12 cellular contexts compared by ENCODE assay signal in the genomic region with DNA sequence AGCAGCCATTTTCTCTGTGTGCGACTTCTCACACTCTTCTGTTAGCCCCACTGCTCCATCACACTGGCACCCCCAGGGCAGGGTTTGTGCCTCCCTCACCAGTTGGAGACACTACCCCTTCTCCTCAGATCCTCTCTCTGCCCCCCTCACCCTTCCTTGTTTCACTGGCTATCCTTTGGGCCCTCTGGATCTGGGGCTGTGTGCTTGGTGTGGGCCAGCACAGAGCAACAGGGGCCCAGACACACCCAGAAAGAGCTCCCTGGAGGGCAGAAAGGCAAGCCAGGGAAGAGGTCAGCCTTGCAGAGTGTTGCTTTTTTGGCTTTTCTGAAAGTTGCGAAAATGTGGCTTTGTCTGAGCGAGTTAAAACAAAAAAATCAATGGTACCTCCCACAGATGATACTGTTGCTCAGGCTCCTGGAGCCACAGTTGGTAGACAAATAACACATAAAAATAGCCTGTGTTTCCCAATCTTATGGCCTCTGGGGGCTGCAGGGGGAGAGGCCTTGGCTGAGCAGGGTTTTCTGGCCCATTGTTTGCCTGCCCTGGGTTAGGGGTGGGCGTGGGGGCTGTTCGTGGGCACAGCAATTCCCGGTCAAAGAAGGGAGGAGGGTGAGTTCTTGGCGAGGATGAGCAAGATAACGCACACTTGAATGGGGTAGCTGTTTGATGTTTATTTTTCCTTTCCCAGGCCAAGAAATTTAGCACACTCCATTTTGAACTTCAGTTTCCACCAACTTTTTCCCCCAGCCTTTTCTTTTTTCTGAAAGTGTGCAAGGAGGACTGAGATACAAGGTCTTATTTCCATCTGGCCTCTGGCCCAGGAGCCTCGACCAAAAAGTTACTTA.
DNase-seq lines count a peak whose midpoint lies in the region; ATAC-seq and TF ChIP-seq lines count a peak whose summit lies in the region.
"Had no signal": no experiment of that assay in that cellular context is flagged by ENCODE, and none has a peak within 500 bp of the region (broad histone marks: within the 10 kb centered on the region; RNA-seq: fewer than 3 reads in every experiment).

No MANE protein-coding gene starts in this region.

- H3K9me3 ChIP-seq in lung (ENCODE audit: control insufficient read depth in 2 of 2, insufficient read depth in 1 of 2, low read length in 1 of 2), result no peaks in the 10 kb centered on the region
- H3K9me3 ChIP-seq: neutrophil had no signal

- no peak for TF ChIP-seq CTCF in cardiac fibroblast (IDR thresholded peaks at IDR 0.05; ENCODE audit: low read depth, low read length)
- no peak for TF ChIP-seq CTCF in lung (IDR thresholded peaks at IDR 0.05; ENCODE audit: control extremely low read depth, extremely low read depth)

- no peaks in the 10 kb centered on the region for H3K36me3 ChIP-seq in lung (ENCODE audit: control insufficient read depth in 2 of 2, insufficient read depth in 2 of 2, low read length in 2 of 2)
- H3K36me3 ChIP-seq: neutrophil had no signal

- no peak overlapping the region for H3K4me3 ChIP-seq in cardiac fibroblast (replicated peaks in 1 of 2; ENCODE audit: low read depth in 2 of 2, low read length in 2 of 2)
- H3K4me3 ChIP-seq in lung, result no peak overlapping the region

- peak overlapping the region; percentile 62 to 78 for H3K27ac ChIP-seq in lung (ENCODE audit: low read depth in 1 of 2, low read length in 1 of 2)
- H3K27ac ChIP-seq in temporal lobe (ENCODE audit: low read depth, low read length), result peak overlapping the region; percentile 22
- H3K27ac ChIP-seq: epithelial cell of prostate, neutrophil had no signal

- peak; percentile 43 for DNase-seq in KG1 (lab: John Stamatoyannopoulos, UW)
- DNase-seq in cardiac fibroblast (ENCODE audit: low read depth in 2 of 2), result peak; percentile 81 to 98
- DNase-seq in lung (ENCODE audit: low spot score), result peak; percentile 42
- no peak for DNase-seq in OCI-M1 (lab: John Stamatoyannopoulos, UW)
- no peak for DNase-seq in dermis blood vessel endothelial cell
- no peak for DNase-seq in activated gamma-delta T cell treated with Interleukin-2 at 50 U/mL for 16 hours

- WGBS in lung, 2 donors, result 24 to 39% methylated on average over 9 of the region's 9 CpGs

- peak; percentile 54 for ATAC-seq in lung (ENCODE audit: insufficient read depth, low FRiP score)
- no peak for ATAC-seq in HG02884 (IDR thresholded peaks at IDR 0.05; ENCODE audit: unreplicated experiment)
- ATAC-seq: activated T-helper 17 cell treated with anti-CD3 and anti-CD28 coated beads, Interleukin-2, amount 50 U/mL, for 72 hours; stimulated activated memory B cell treated with anti-CD40 and anti-IgM and Interleukin-4, amounts not matched to agents 10 μg/mL and 1 μg/mL and 100 μg/mL, for 72 hours had no signal

- no peaks in the 10 kb centered on the region for H3K27me3 ChIP-seq in lung (ENCODE audit: control insufficient read depth, insufficient read depth)

- H3K4me1 ChIP-seq in lung (ENCODE audit: control insufficient read depth in 2 of 2, insufficient read depth in 2 of 2, low read length in 2 of 2), result peaks cover 0 to 21% of the 10 kb centered on the region in 2 donors

Comparison
In these comparisons a context has a peak if more than half of its experiments do, and no peak if none do; other contexts are left out.
1. DNase-seq: peak in KG1 (single experiment), cardiac fibroblast (2 of 2) and lung (single experiment); none in OCI-M1 (single experiment), dermis blood vessel endothelial cell (single experiment) and activated gamma-delta T cell treated with Interleukin-2 at 50 U/mL for 16 hours (single experiment).